15 cellular contexts compared by ENCODE assay signal in genomic region chr3:59412506-59412905, GRCh38.
DNase-seq lines count a peak whose midpoint lies in the region; ATAC-seq, FAIRE-seq and TF ChIP-seq lines count a peak whose summit lies in the region.
"Had no signal": no experiment of that assay in that cellular context is flagged by ENCODE, and none has a peak within 500 bp of the region (broad histone marks: within the 10 kb centered on the region; RNA-seq: fewer than 3 reads in every experiment).

No MANE protein-coding gene starts in this region.

- no peaks in the 10 kb centered on the region for H3K36me3 ChIP-seq in GM23248 (ENCODE audit: low read depth)
- no peaks in the 10 kb centered on the region for H3K36me3 ChIP-seq in astrocyte (ENCODE audit: insufficient read depth, low read length)
- no peaks in the 10 kb centered on the region for H3K36me3 ChIP-seq in left ventricle myocardium inferior
- H3K36me3 ChIP-seq: BLaER1 treated with 17β-estradiol and CSF1 and Interleukin-3, amounts not matched to agents 10 nM and 100 nM had no signal

- in situ Hi-C loops in GM23248 (cut with MboI) = no loop called here

- no peaks in the 10 kb centered on the region for H3K27me3 ChIP-seq in GM23248 (replicated peaks; ENCODE audit: insufficient read depth)
- H3K27me3 ChIP-seq in astrocyte (ENCODE audit: insufficient read depth, low read length) = no peaks in the 10 kb centered on the region
- H3K27me3 ChIP-seq in left ventricle myocardium inferior (ENCODE audit: low read depth) = no peaks in the 10 kb centered on the region
- H3K27me3 ChIP-seq: BLaER1 treated with 17β-estradiol and CSF1 and Interleukin-3, amounts not matched to agents 10 nM and 100 nM had no signal

- H3K36me3 Mint-ChIP-seq in astrocyte (ENCODE audit: low read depth, unreplicated experiment) = no peaks in the 10 kb centered on the region
- H3K36me3 Mint-ChIP-seq: CD4-positive, CD25-positive, alpha-beta regulatory T cell; IgD-negative memory B cell had no signal

- intact Hi-C loops in left ventricle myocardium inferior (cut with micrococcal nuclease) = no loop called here

- no peak overlapping the region for H2AFZ ChIP-seq in GM23248
- no peak overlapping the region for H2AFZ ChIP-seq in astrocyte (ENCODE audit: low read depth, low read length)

- no peak overlapping the region for H3K4me3 Mint-ChIP-seq in astrocyte (ENCODE audit: unreplicated experiment)
- H3K4me3 Mint-ChIP-seq: CD4-positive, CD25-positive, alpha-beta regulatory T cell; HFFc6; IgD-negative memory B cell had no signal

- H3K9me2 ChIP-seq in GM23248 (ENCODE audit: insufficient read depth) = no peaks in the 10 kb centered on the region

- H4K20me1 ChIP-seq in GM23248 (ENCODE audit: insufficient read depth) (no peaks in the 10 kb centered on the region), astrocyte (ENCODE audit: insufficient read depth, low read length) (no peaks in the 10 kb centered on the region)
- H4K20me1 ChIP-seq: BLaER1 treated with 17β-estradiol and CSF1 and Interleukin-3, amounts not matched to agents 10 nM and 100 nM had no signal

- H3K9me3 ChIP-seq in GM23248 (ENCODE audit: low read depth) (no peaks in the 10 kb centered on the region), astrocyte (ENCODE audit: insufficient read depth, low read depth, low read length) (no peaks in the 10 kb centered on the region), left ventricle myocardium inferior (replicated peaks) (no peaks in the 10 kb centered on the region)
- H3K9me3 ChIP-seq: A549 had no signal

- no peak overlapping the region for H3K9ac ChIP-seq in GM23248
- H3K9ac ChIP-seq in astrocyte (ENCODE audit: low read length) = no peak overlapping the region
- H3K9ac ChIP-seq: BLaER1 treated with 17β-estradiol and CSF1 and Interleukin-3, amounts not matched to agents 10 nM and 100 nM had no signal

- peaks cover 11% of the 10 kb centered on the region; the same call in 1 of the 2 replicates for H3F3A ChIP-seq in GM23248 (ENCODE audit: insufficient read depth)

- no peak overlapping the region for H3K27ac Mint-ChIP-seq in astrocyte (ENCODE audit: unreplicated experiment)
- H3K27ac Mint-ChIP-seq: HFFc6, IgD-negative memory B cell had no signal

- H3K79me2 ChIP-seq in GM23248 (ENCODE audit: insufficient read depth) = no peaks in the 10 kb centered on the region
- no peaks in the 10 kb centered on the region for H3K79me2 ChIP-seq in astrocyte (ENCODE audit: insufficient read depth, low read length)

- DNase-seq in GM23248 (peak; percentile 58), astrocyte (ENCODE audit: low read depth) (peak; percentile 16), kidney tubule cell (ENCODE audit: low spot score) (peak; percentile 32), left ventricle myocardium inferior (no peak), A172 (ENCODE audit: low spot score) (no peak)
- DNase-seq in stimulated activated naive CD4-positive, alpha-beta T cell treated with Interleukin-2 at 50 U/mL for 16 hours (lab: John Stamatoyannopoulos, UW) = no peak
- DNase-seq: CD4-positive, CD25-positive, alpha-beta regulatory T cell; DMS53; GF-D8; HCEC 1CT; HFFc6 had no signal

- H3K4me3 ChIP-seq in GM23248 = no peak overlapping the region
- no peak overlapping the region for H3K4me3 ChIP-seq in astrocyte (ENCODE audit: insufficient read depth, low read depth, low read length)
- no peak overlapping the region for H3K4me3 ChIP-seq in left ventricle myocardium inferior
- H3K4me3 ChIP-seq: A549; BLaER1 treated with 17β-estradiol and CSF1 and Interleukin-3, amounts not matched to agents 10 nM and 100 nM had no signal

- no peak overlapping the region for H3K27ac ChIP-seq in GM23248
- no peak overlapping the region for H3K27ac ChIP-seq in astrocyte (ENCODE audit: low read depth, low read length)
- no peak overlapping the region for H3K27ac ChIP-seq in left ventricle myocardium inferior (replicated peaks)
- H3K27ac ChIP-seq: A549; BLaER1 treated with 17β-estradiol and CSF1 and Interleukin-3, amounts not matched to agents 10 nM and 100 nM had no signal

- peaks cover 3% of the 10 kb centered on the region for H3K9me3 Mint-ChIP-seq in astrocyte (ENCODE audit: unreplicated experiment)
- H3K9me3 Mint-ChIP-seq: IgD-negative memory B cell had no signal

- ATAC-seq in HG03457 (IDR thresholded peaks at IDR 0.05; ENCODE audit: unreplicated experiment) = no peak
- ATAC-seq: A549 had no signal

- H3K4me1 Mint-ChIP-seq in astrocyte (ENCODE audit: low read depth, unreplicated experiment) = no peaks in the 10 kb centered on the region

- 17 to 18% methylated on average over 5 of the region's 5 CpGs for WGBS in GM23248 (ENCODE audit: low coverage in 1 of 2, low lambda C conversion rate in 2 of 2, missing lambda C conversion rate in 2 of 2), 2 experiments

- peaks cover 20% of the 10 kb centered on the region for H3K4me1 ChIP-seq in GM23248 (ENCODE audit: insufficient read depth)
- H3K4me1 ChIP-seq in astrocyte (ENCODE audit: insufficient read depth, low read length) = no peaks in the 10 kb centered on the region
- H3K4me1 ChIP-seq in left ventricle myocardium inferior = no peaks in the 10 kb centered on the region
- H3K4me1 ChIP-seq: A549; BLaER1 treated with 17β-estradiol and CSF1 and Interleukin-3, amounts not matched to agents 10 nM and 100 nM had no signal

- TF ChIP-seq CTCF in astrocyte (IDR thresholded peaks at IDR 0.05; ENCODE audit: insufficient read depth, low read depth, low read length) (no peak), left ventricle myocardium inferior (IDR thresholded peaks at IDR 0.05; ENCODE audit: borderline replicate concordance) (no peak)

- no peak for FAIRE-seq in astrocyte (lab: Jason Lieb, UNC)
- FAIRE-seq: A549 had no signal

- H3K27me3 Mint-ChIP-seq in astrocyte (ENCODE audit: low read depth, unreplicated experiment) = peaks cover 10% of the 10 kb centered on the region
- H3K27me3 Mint-ChIP-seq: IgD-negative memory B cell had no signal

- H3K4me2 ChIP-seq in GM23248 (ENCODE audit: unreplicated experiment) (peak overlapping the region; percentile 19), astrocyte (ENCODE audit: low read length) (no peak overlapping the region)
- H3K4me2 ChIP-seq: A549; BLaER1 treated with 17β-estradiol and CSF1 and Interleukin-3, amounts not matched to agents 10 nM and 100 nM had no signal

Comparison
In these comparisons a context has a peak if more than half of its experiments do, and no peak if none do; other contexts are left out.
1. DNase-seq: peak in GM23248 (single experiment), astrocyte (single experiment) and kidney tubule cell (single experiment); none in stimulated activated naive CD4-positive, alpha-beta T cell treated with Interleukin-2 at 50 U/mL for 16 hours (single experiment), left ventricle myocardium inferior (single experiment) and A172 (single experiment).